ENCODE assay signal across 8 cellular contexts in the genomic region with DNA sequence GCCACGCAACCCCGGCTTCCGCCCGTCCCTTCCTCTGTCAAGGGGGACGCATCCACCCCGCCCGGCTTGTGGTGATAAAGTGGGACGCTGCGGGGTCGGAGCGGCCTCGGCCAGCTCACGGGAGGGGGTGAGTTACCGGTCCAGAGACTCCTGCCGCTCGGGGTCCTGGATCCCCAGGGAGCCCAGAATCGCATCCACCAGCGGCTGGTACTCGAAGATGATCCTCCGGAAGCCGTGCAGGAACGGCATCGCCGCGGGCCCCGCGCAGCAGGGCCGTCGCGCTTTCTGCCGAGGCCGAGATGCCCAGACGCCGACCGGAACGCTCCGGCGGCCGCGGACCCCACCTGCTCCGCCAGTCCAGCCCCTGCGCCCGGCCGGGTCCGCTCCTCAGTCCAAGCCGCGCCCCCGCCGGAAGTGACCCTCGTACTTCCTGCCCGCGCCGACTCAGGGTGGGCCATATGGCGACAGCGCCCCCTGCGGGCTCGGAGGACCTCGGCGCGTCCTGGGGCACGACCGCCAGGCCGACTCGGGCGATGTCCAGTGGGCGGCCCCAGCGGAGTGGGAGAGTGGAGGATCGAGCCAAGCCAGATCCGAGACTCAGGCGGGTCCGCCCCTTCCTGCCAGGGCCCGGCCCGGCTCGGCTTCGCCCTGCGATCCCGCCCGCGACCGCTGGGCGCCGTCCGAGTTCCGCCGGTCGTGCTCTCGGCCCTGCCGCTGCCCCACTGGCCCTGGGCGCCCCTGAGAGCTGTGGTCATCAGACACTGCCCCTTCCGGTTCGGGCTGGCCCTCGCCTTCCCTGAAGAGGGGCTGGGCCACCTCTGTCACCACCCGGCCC. TPM values are rescaled to one million over a fixed set of nuclear protein-coding genes. Genes with fewer than 3 reads are reported as not detected.
DNase-seq lines count a peak whose midpoint lies in the region; ATAC-seq and TF ChIP-seq lines count a peak whose summit lies in the region.

TSS of gene ASB6 (minus strand) at position 401 of the 835 bp plus-strand sequence. CDS start at position 249, 152 bp downstream.

- H3K27ac Mint-ChIP-seq in Caco-2 (ENCODE audit: unreplicated experiment) (peak within 1 kb of the TSS; percentile 85), mesothelial cell of epicardium (peak within 1 kb of the TSS; percentile 92)

- in situ Hi-C loops in endometrial microvascular endothelial cells (cut with HindIII; ENCODE audit: inconsistent ontology term, low pct_unique_long_range_greater_than_20kb, low sequenced_read_pairs), result no loop called here

- H3K9ac ChIP-seq in NT2/D1 (ENCODE audit: insufficient read length, low read depth), result peak within 1 kb of the TSS; percentile 96

- H3K4me3 Mint-ChIP-seq in Caco-2 (ENCODE audit: unreplicated experiment) (peak within 1 kb of the TSS; percentile 89), mesothelial cell of epicardium (peak within 1 kb of the TSS; percentile 70)

- peaks cover 3% of the 10 kb centered on the region; the same call in 1 of the 2 replicates for H3K4me1 ChIP-seq in Caco-2
- peaks cover 14% of the 10 kb centered on the region for H3K4me1 ChIP-seq in NT2/D1 (ENCODE audit: insufficient read depth, insufficient read length)

- ATAC-seq in GM19468 (IDR thresholded peaks at IDR 0.05; ENCODE audit: extremely low read depth, unreplicated experiment), result peak; percentile 69

- intact Hi-C loops in Caco-2 (cut with micrococcal nuclease; ENCODE audit: unreplicated experiment), result loop anchor here (1.0 kb wide), 3 partner anchors 95 to 148 kb away; no protein-coding TSS in a partner anchor

- BruUV-seq in Caco-2 (replicated peaks; lab: Mats Ljungman, UMichigan), result no TSS peak

- H3K9me3 ChIP-seq in Caco-2 (no peaks in the 10 kb centered on the region), NT2/D1 (ENCODE audit: insufficient read depth, low read length) (peaks cover 4% of the 10 kb centered on the region; the same call in 1 of the 2 replicates)

- CTCF ChIA-PET in Caco-2 (lab: Charles Lee), result interaction anchor here (0.6 to 1.5 kb wide), 6 partner anchors 85 to 159 kb away, joined by 3 to 7 read pairs (median 6); no protein-coding TSS in a partner anchor

- H3K36me3 ChIP-seq in Caco-2 (ENCODE audit: control insufficient read depth, insufficient read depth, low read length) (no peaks in the 10 kb centered on the region), NT2/D1 (ENCODE audit: insufficient read depth, insufficient read length, low read length) (peaks cover 40% of the 10 kb centered on the region)

- TF ChIP-seq CTCF in Caco-2 (IDR thresholded peaks at IDR 0.05; ENCODE audit: insufficient read depth in 1 of 2, low read depth in 1 of 2, low read length in 1 of 2, severe bottlenecking in 1 of 2, unreplicated experiment in 1 of 2), result peak; percentile 82 to 94
- peak; percentile 99 for TF ChIP-seq CTCF in mesothelial cell of epicardium (IDR thresholded peaks at IDR 0.05; ENCODE audit: unreplicated experiment)

- peaks cover 6% of the 10 kb centered on the region for H3K4me1 Mint-ChIP-seq in Caco-2 (ENCODE audit: low read depth, unreplicated experiment)
- peaks cover 26% of the 10 kb centered on the region for H3K4me1 Mint-ChIP-seq in mesothelial cell of epicardium

- H3K4me3 ChIP-seq in Caco-2 (ENCODE audit: low read depth, low read length) (peak within 1 kb of the TSS; percentile 99), NT2/D1 (ENCODE audit: insufficient read length, low read depth) (peak within 1 kb of the TSS; percentile 98)

- POLR2A ChIA-PET in Caco-2 (lab: Charles Lee), result interaction anchor here (0.6 kb wide), 1 partner anchor 1435 kb away, joined by 3 read pairs; no protein-coding TSS in a partner anchor

- DNase-seq in Caco-2, result peak; percentile 97 to 100
- peak; percentile 98 for DNase-seq in HT-29 (ENCODE audit: low spot score)
- DNase-seq in NT2/D1 (ENCODE audit: low read depth, low spot score), result peak; percentile 98
- DNase-seq in activated CD8-positive, alpha-beta memory T cell treated with anti-CD3 and anti-CD28 coated beads, Interleukin-2, amount 50 U/mL, for 1 hour (ENCODE audit: extremely low read depth), result peak; percentile 69
- DNase-seq in mesothelial cell of epicardium (ENCODE audit: low spot score in 2 of 2, unreplicated experiment in 2 of 2), result peak; percentile 94 to 99
- peak; percentile 95 to 96 for DNase-seq in stimulated activated CD8-positive, alpha-beta memory T cell treated with anti-CD3 and anti-CD28 coated beads, Interleukin-15, amount 100 ng/mL, for 48 hours (ENCODE audit: low read depth in 2 of 2)

- H3K27me3 ChIP-seq in Caco-2 (replicated peaks; ENCODE audit: control insufficient read depth, insufficient read depth, low read length) (no peaks in the 10 kb centered on the region), NT2/D1 (ENCODE audit: insufficient read depth, insufficient read length) (no peaks in the 10 kb centered on the region)

- peaks cover 48% of the 10 kb centered on the region for H3K36me3 Mint-ChIP-seq in Caco-2 (ENCODE audit: insufficient read depth, unreplicated experiment)
- H3K36me3 Mint-ChIP-seq in mesothelial cell of epicardium, result peaks cover 12% of the 10 kb centered on the region

- no peaks in the 10 kb centered on the region for H3K9me3 Mint-ChIP-seq in Caco-2 (ENCODE audit: unreplicated experiment)
- peaks cover 6% of the 10 kb centered on the region for H3K9me3 Mint-ChIP-seq in mesothelial cell of epicardium

- H3K27me3 Mint-ChIP-seq in Caco-2 (ENCODE audit: insufficient read depth, unreplicated experiment), result no peaks in the 10 kb centered on the region
- H3K27me3 Mint-ChIP-seq in mesothelial cell of epicardium (ENCODE audit: low read depth), result no peaks in the 10 kb centered on the region

RNA-seq across cellular contexts. Expression of gene ASB6, which starts in this region (rescaled TPM):
- total RNA-seq in Caco-2 (2022) (17.4 and 18.1 TPM in 2 replicates), endometrial microvascular endothelial cells (ENCODE audit: inconsistent ontology term) (33.6 TPM), mesothelial cell of epicardium (24.5 to 26.2 TPM (median 24.6 TPM) in 3 replicates)
- total RNA-seq in HT-29 (2014; rRNA removed; shearing (Covaris generic)), result 25.5 and 25.9 TPM in 2 replicates

Comparison
In these comparisons a context has a peak if more than half of its experiments do, and no peak if none do; other contexts are left out.
1. Peak in every context shown above with its lines: DNase-seq, ATAC-seq and H3K4me3 ChIP-seq.